8 cellular contexts compared by ENCODE assay signal in the genomic region with DNA sequence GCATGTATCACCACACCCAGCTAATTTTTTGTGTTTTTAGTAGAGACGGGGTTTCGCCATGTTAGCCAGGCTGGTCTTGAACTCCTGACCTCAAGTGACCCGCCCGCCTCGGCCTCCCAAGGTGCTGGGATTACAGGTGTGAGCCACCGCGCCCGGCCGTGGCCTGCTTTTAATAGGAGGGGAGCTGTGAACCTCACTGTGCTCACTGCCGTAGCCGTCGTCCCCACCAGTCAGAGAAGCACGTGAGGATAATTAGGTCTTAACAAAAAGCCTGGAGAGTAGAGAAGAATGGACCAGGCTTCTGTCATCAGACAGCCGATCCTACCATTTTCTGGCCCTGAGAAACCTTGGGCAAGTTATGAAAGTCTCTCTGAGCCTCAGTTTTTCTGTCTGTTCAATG. TPM values are rescaled to one million over a fixed set of nuclear protein-coding genes. Genes with fewer than 3 reads are reported as not detected.
"Had no signal": no experiment of that assay in that cellular context is flagged by ENCODE, and none has a peak within 500 bp of the region (broad histone marks: within the 10 kb centered on the region; RNA-seq: fewer than 3 reads in every experiment).

No MANE protein-coding gene starts in this region.

RNA-seq across cellular contexts. Expression of a gene that starts 42.9 kb away (rescaled TPM):
- total RNA-seq: activated naive CD4-positive, alpha-beta T cell treated with anti-CD3 and anti-CD28 coated beads for 36 hours; activated naive CD8-positive, alpha-beta T cell treated with anti-CD3 and anti-CD28 coated beads, Interleukin-2, amount 10 ng/mL, durations not matched to agents 7 days and 5 days; activated T-cell treated with anti-CD3 and anti-CD28 coated beads, Interleukin-2, amount 50 U/mL, for 72 hours; activated T-helper 1 cell treated with anti-CD3 and anti-CD28 coated beads, Interleukin-12 subunit alpha, Interleukin-12 subunit beta, Interleukin-2, Interleukin-4 antibody, amounts not matched to agents 30 ng/mL and 10 ng/mL and 1 ng/mL, durations not matched to agents 14 hours and 24 hours and 36 hours; activated T-helper 2 cell treated with anti-CD3 and anti-CD28 coated beads, Interferon-gamma antibody, Interleukin-2, Interleukin-4, amounts not matched to agents 10 μg/mL and 5 μg/mL and 100 μg/mL, durations not matched to agents 14 hours and 24 hours and 36 hours; ascending aorta; bronchial epithelial cell; cardiac septum had no signal
